Comparison of ENCODE assay signal across 1 cellular context in the genomic region with DNA sequence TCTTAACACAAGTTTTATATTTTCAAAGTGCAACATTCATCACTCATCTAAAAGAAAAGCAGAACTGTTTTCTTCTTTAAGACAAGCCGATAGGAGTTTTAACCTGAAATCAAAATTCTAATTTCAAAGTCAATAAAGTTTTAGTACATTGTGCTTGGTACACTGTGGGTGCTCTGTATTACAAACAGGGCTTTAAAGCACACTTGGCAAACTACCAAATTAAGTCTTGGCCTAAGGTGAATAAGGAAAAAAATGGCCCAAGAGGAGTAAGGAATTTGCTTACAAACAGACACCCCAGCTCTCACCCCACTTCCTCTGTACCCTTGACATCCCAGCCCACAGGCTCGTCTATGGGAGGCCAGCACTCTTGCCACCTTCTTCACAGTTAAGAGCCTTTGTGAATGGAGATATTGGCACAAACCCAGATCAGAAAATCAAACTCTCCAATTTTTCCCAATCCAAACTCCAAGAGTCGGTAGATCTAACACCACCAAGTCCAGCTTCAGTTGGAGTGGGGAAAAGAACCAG.
TF ChIP-seq lines count a peak whose summit lies in the region.

No MANE protein-coding gene starts in this region.

TF ChIP-seq in IMR-90, 13 proteins besides CTCF, POLR2A, EP300 and RAD21:
- TF ChIP-seq FOS (IDR thresholded peaks at IDR 0.05; ENCODE audit: low read depth, low read length) (no peak), CEBPB (IDR thresholded peaks at IDR 0.05; ENCODE audit: low read depth, low read length) (no peak), MAFK (IDR thresholded peaks at IDR 0.05; ENCODE audit: low read depth, low read length) (no peak), BHLHE40 (IDR thresholded peaks at IDR 0.05; ENCODE audit: low read depth, low read length) (no peak), NFE2L2 (IDR thresholded peaks at IDR 0.05; ENCODE audit: low read depth, low read length) (no peak), SMC3 (IDR thresholded peaks at IDR 0.05; ENCODE audit: low read depth, low read length) (no peak), RFX5 (IDR thresholded peaks at IDR 0.05; ENCODE audit: low read depth, low read length) (no peak), MXI1 (IDR thresholded peaks at IDR 0.05; ENCODE audit: borderline replicate concordance, low read depth, low read length) (no peak), CHD1 (IDR thresholded peaks at IDR 0.05; ENCODE audit: low read depth, low read length) (no peak), MAZ (IDR thresholded peaks at IDR 0.05; ENCODE audit: borderline replicate concordance, low read depth, low read length) (no peak), RCOR1 (IDR thresholded peaks at IDR 0.05; ENCODE audit: insufficient replicate concordance, low read length) (no peak)
- TF ChIP-seq, protein P1, sequence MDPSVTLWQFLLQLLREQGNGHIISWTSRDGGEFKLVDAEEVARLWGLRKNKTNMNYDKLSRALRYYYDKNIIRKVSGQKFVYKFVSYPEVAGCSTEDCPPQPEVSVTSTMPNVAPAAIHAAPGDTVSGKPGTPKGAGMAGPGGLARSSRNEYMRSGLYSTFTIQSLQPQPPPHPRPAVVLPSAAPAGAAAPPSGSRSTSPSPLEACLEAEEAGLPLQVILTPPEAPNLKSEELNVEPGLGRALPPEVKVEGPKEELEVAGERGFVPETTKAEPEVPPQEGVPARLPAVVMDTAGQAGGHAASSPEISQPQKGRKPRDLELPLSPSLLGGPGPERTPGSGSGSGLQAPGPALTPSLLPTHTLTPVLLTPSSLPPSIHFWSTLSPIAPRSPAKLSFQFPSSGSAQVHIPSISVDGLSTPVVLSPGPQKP (IDR thresholded peaks at IDR 0.05; ENCODE audit: borderline replicate concordance, low read depth, low read length) = no peak
- TF ChIP-seq, protein P2, sequence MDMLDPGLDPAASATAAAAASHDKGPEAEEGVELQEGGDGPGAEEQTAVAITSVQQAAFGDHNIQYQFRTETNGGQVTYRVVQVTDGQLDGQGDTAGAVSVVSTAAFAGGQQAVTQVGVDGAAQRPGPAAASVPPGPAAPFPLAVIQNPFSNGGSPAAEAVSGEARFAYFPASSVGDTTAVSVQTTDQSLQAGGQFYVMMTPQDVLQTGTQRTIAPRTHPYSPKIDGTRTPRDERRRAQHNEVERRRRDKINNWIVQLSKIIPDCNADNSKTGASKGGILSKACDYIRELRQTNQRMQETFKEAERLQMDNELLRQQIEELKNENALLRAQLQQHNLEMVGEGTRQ (IDR thresholded peaks at IDR 0.05; ENCODE audit: low read depth, low read length) = no peak
